ENCODE assay signal across 20 cellular contexts in the genomic region with DNA sequence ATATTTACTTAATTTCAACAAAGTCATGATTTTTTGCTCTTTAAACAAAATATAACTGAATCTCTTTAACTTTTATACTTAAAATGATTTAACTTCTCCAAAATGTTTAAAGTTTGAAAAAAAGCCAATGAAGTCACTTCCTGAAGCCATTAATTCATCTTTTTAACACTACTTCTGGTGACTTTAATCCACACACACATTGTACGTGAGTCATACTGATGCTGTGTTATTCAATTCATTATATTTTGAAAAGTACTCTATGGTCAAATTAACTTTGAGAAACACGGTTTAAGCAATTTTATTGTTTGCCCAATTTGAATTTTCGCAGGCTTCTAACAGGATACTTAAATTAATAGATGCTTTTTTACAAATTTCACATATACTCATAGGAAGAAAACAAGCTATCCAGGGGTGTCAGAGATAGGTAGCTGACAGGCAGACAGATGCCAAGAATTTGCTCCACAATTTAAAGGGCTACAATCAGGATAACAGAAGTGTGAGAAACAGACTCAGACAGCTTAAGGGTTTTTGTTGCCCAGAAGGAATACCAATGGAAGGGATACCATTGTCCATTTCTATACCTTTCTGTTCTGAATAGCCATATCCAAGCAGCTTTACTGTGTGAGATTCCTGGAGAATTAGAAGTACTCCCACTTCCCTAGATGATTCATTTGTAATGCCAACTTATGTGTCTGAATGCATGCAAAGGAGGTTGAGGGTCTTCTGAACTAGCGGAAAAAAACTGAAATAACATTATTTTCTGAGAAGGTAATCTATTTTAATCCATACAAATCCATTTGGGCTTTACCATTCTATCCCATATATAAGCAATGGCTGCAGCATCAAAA.
DNase-seq lines count a peak whose midpoint lies in the region; ATAC-seq, FAIRE-seq and TF ChIP-seq lines count a peak whose summit lies in the region.
"Had no signal": no experiment of that assay in that cellular context is flagged by ENCODE, and none has a peak within 500 bp of the region (broad histone marks: within the 10 kb centered on the region; RNA-seq: fewer than 3 reads in every experiment).

No MANE protein-coding gene starts in this region.

- H3K27ac ChIP-seq in GM23248, result peak overlapping the region; percentile 16
- H3K27ac ChIP-seq in astrocyte (ENCODE audit: low read depth, low read length), result peak overlapping the region; percentile 61
- peak overlapping the region; percentile 99 for H3K27ac ChIP-seq in cardiac muscle cell
- peak overlapping the region; percentile 84 to 91 (median 88) for H3K27ac ChIP-seq in gastrocnemius medialis
- H3K27ac ChIP-seq: BLaER1 treated with 17β-estradiol and CSF1 and Interleukin-3, amounts not matched to agents 10 nM and 100 nM; lower lobe of right lung; tibial nerve had no signal

- H3K79me2 ChIP-seq in GM23248 (ENCODE audit: insufficient read depth) (peaks cover 92% of the 10 kb centered on the region), astrocyte (ENCODE audit: insufficient read depth, low read length) (peaks cover 81% of the 10 kb centered on the region)

- H3K4me1 Mint-ChIP-seq in astrocyte (ENCODE audit: low read depth, unreplicated experiment), result peaks cover 30% of the 10 kb centered on the region
- peaks cover 5 to 11% (median 10%) of the 10 kb centered on the region in 4 donors for H3K4me1 Mint-ChIP-seq in naive thymus-derived CD8-positive, alpha-beta T cell

- peak overlapping the region; percentile 43 for H3K4me2 ChIP-seq in GM23248 (ENCODE audit: unreplicated experiment)
- peak overlapping the region; percentile 75 for H3K4me2 ChIP-seq in astrocyte (ENCODE audit: low read length)

- no peaks in the 10 kb centered on the region for H3K36me3 Mint-ChIP-seq in astrocyte (ENCODE audit: low read depth, unreplicated experiment)
- no peaks in the 10 kb centered on the region for H3K36me3 Mint-ChIP-seq in naive thymus-derived CD8-positive, alpha-beta T cell
- H3K36me3 Mint-ChIP-seq: activated CD8-positive, alpha-beta memory T cell treated with anti-CD3 and anti-CD28 coated beads, Interleukin-2, amount 10 ng/mL, durations not matched to agents 7 days and 5 days; naive thymus-derived CD4-positive, alpha-beta T cell had no signal

- H3K27me3 ChIP-seq in GM23248 (replicated peaks; ENCODE audit: insufficient read depth), result no peaks in the 10 kb centered on the region
- H3K27me3 ChIP-seq in astrocyte (ENCODE audit: insufficient read depth, low read length), result no peaks in the 10 kb centered on the region
- H3K27me3 ChIP-seq in cardiac muscle cell, result no peaks in the 10 kb centered on the region
- no peaks in the 10 kb centered on the region for H3K27me3 ChIP-seq in gastrocnemius medialis
- H3K27me3 ChIP-seq: BLaER1 treated with 17β-estradiol and CSF1 and Interleukin-3, amounts not matched to agents 10 nM and 100 nM; tibial nerve had no signal

- peak; percentile 67 for FAIRE-seq in astrocyte (lab: Jason Lieb, UNC)
- FAIRE-seq: HepG2 had no signal

- H3K27ac Mint-ChIP-seq in astrocyte (ENCODE audit: unreplicated experiment), result peak overlapping the region; percentile 62
- no peak overlapping the region for H3K27ac Mint-ChIP-seq in naive thymus-derived CD8-positive, alpha-beta T cell
- H3K27ac Mint-ChIP-seq: activated CD8-positive, alpha-beta memory T cell treated with anti-CD3 and anti-CD28 coated beads, Interleukin-2, amount 10 ng/mL, durations not matched to agents 7 days and 5 days; activated T-helper 2 cell treated with anti-CD3 and anti-CD28 coated beads, Interferon-gamma antibody, Interleukin-2, Interleukin-4, amounts not matched to agents 10 μg/mL and 5 μg/mL and 100 μg/mL, durations not matched to agents 14 hours and 24 hours and 36 hours; naive thymus-derived CD4-positive, alpha-beta T cell had no signal

- H3K9ac ChIP-seq in GM23248 (no peak overlapping the region), astrocyte (ENCODE audit: low read length) (peak overlapping the region; percentile 29)
- H3K9ac ChIP-seq: BLaER1 treated with 17β-estradiol and CSF1 and Interleukin-3, amounts not matched to agents 10 nM and 100 nM had no signal

- in situ Hi-C loops in GM23248 (cut with MboI), result loop anchor here (10.0 kb wide), 1 partner anchor 275 kb away; no protein-coding TSS in a partner anchor
- in situ Hi-C loops in gastrocnemius medialis (cut with MboI; ENCODE audit: low sequenced_read_pairs in 4 of 4), result loop anchor here in 3 of 4 donors (25.0 kb wide), 2 partner anchors 148 to 273 kb away; a partner anchor contains a TSS

- H3F3A ChIP-seq in GM23248 (ENCODE audit: insufficient read depth), result peaks cover 32% of the 10 kb centered on the region

- H3K9me2 ChIP-seq in GM23248 (ENCODE audit: insufficient read depth), result no peaks in the 10 kb centered on the region

- peak overlapping the region; percentile 20 for H3K4me3 ChIP-seq in GM23248
- H3K4me3 ChIP-seq in astrocyte (ENCODE audit: insufficient read depth, low read depth, low read length), result peak overlapping the region; percentile 26
- H3K4me3 ChIP-seq in cardiac muscle cell, result peak overlapping the region; percentile 16
- no peak overlapping the region for H3K4me3 ChIP-seq in gastrocnemius medialis
- H3K4me3 ChIP-seq: BLaER1 treated with 17β-estradiol and CSF1 and Interleukin-3, amounts not matched to agents 10 nM and 100 nM; lower lobe of right lung; tibial nerve had no signal

- DNase-seq in GM23248 (peak; percentile 67), astrocyte (ENCODE audit: low read depth) (peak; percentile 69), cardiac muscle cell (ENCODE audit: low read depth in 1 of 2, low spot score in 1 of 2) (peak; percentile 42 to 59), gastrocnemius medialis (no peak), superior temporal gyrus (ENCODE audit: extremely low spot score) (no peak), NOMO-1 treated with DMSO at 0.1 percent for 48 hours (lab: John Stamatoyannopoulos, UW; ENCODE audit: unreplicated experiment) (no peak)
- DNase-seq in stimulated activated CD4-positive, alpha-beta T cell treated with anti-CD3 and anti-CD28 coated beads, Interleukin-4, amount 100 ng/mL, for 24 hours, result no peak
- no peak for DNase-seq in naive thymus-derived CD8-positive, alpha-beta T cell
- DNase-seq: activated CD4-positive, alpha-beta T cell treated with anti-CD3 and anti-CD28 coated beads for 1 hour; activated CD8-positive, alpha-beta memory T cell treated with anti-CD3 and anti-CD28 coated beads, Interleukin-2, amount 10 ng/mL, durations not matched to agents 7 days and 5 days; lower lobe of right lung; naive thymus-derived CD4-positive, alpha-beta T cell; NCI-H1930; NCI-H510A; stimulated activated naive CD4-positive, alpha-beta T cell had no signal

- 23 to 26% methylated on average over 4 of the region's 4 CpGs for WGBS in GM23248 (ENCODE audit: low coverage in 1 of 2, low lambda C conversion rate in 2 of 2, missing lambda C conversion rate in 2 of 2), 2 experiments

- peak overlapping the region; percentile 27 for H3K4me3 Mint-ChIP-seq in astrocyte (ENCODE audit: unreplicated experiment)
- H3K4me3 Mint-ChIP-seq in naive thymus-derived CD8-positive, alpha-beta T cell, result no peak overlapping the region
- H3K4me3 Mint-ChIP-seq: activated CD8-positive, alpha-beta memory T cell treated with anti-CD3 and anti-CD28 coated beads, Interleukin-2, amount 10 ng/mL, durations not matched to agents 7 days and 5 days; naive thymus-derived CD4-positive, alpha-beta T cell had no signal

- no peaks in the 10 kb centered on the region for H3K9me3 Mint-ChIP-seq in astrocyte (ENCODE audit: unreplicated experiment)
- no peaks in the 10 kb centered on the region for H3K9me3 Mint-ChIP-seq in naive thymus-derived CD8-positive, alpha-beta T cell
- H3K9me3 Mint-ChIP-seq: activated T-helper 2 cell treated with anti-CD3 and anti-CD28 coated beads, Interferon-gamma antibody, Interleukin-2, Interleukin-4, amounts not matched to agents 10 μg/mL and 5 μg/mL and 100 μg/mL, durations not matched to agents 14 hours and 24 hours and 36 hours; naive thymus-derived CD4-positive, alpha-beta T cell had no signal

- intact Hi-C loops in gastrocnemius medialis (cut with DNase I; ENCODE audit: low total_unique reads), result no loop called here

- POLR2A ChIA-PET in naive thymus-derived CD8-positive, alpha-beta T cell (lab: Charles Lee), result no interaction called here

- TF ChIP-seq CTCF in astrocyte (IDR thresholded peaks at IDR 0.05; ENCODE audit: insufficient read depth, low read depth, low read length), result no peak
- no peak for TF ChIP-seq CTCF in cardiac muscle cell (IDR thresholded peaks at IDR 0.05; ENCODE audit: low read depth, low read length)
- no peak for TF ChIP-seq CTCF in gastrocnemius medialis (IDR thresholded peaks at IDR 0.05 in 4 of 5, conservative IDR thresholded peaks at IDR 0.05 in 1 of 5)

- TF ChIP-seq POLR2A in gastrocnemius medialis (IDR thresholded peaks at IDR 0.05), result no peak

- no peak overlapping the region for H2AFZ ChIP-seq in GM23248
- no peak overlapping the region for H2AFZ ChIP-seq in astrocyte (ENCODE audit: low read depth, low read length)

- H3K4me1 ChIP-seq in GM23248 (ENCODE audit: insufficient read depth) (peaks cover 37% of the 10 kb centered on the region), astrocyte (ENCODE audit: insufficient read depth, low read length) (peaks cover 33% of the 10 kb centered on the region), cardiac muscle cell (ENCODE audit: low read depth) (peaks cover 67% of the 10 kb centered on the region), gastrocnemius medialis (peaks cover 59 to 68% of the 10 kb centered on the region in 2 donors)

- H4K20me1 ChIP-seq in GM23248 (ENCODE audit: insufficient read depth) (0 out of 2 replicates have a peak, but pooled peaks cover 7% of the 10 kb centered on the region), astrocyte (ENCODE audit: insufficient read depth, low read length) (peaks cover 21% of the 10 kb centered on the region)
- H4K20me1 ChIP-seq: BLaER1 treated with 17β-estradiol and CSF1 and Interleukin-3, amounts not matched to agents 10 nM and 100 nM had no signal

- H3K27me3 Mint-ChIP-seq in astrocyte (ENCODE audit: low read depth, unreplicated experiment), result no peaks in the 10 kb centered on the region
- peaks cover 0 to 7% (median 2%) of the 10 kb centered on the region in 5 donors for H3K27me3 Mint-ChIP-seq in naive thymus-derived CD8-positive, alpha-beta T cell

- no peak for ATAC-seq in gastrocnemius medialis
- no peak for ATAC-seq in naive thymus-derived CD8-positive, alpha-beta T cell
- ATAC-seq: activated CD8-positive, alpha-beta memory T cell treated with anti-CD3 and anti-CD28 coated beads, Interleukin-2, amount 10 ng/mL, durations not matched to agents 7 days and 5 days; HCT116; HepG2; lower lobe of right lung; naive thymus-derived CD4-positive, alpha-beta T cell had no signal

- no peaks in the 10 kb centered on the region for H3K9me3 ChIP-seq in GM23248 (ENCODE audit: low read depth)
- no peaks in the 10 kb centered on the region for H3K9me3 ChIP-seq in astrocyte (ENCODE audit: insufficient read depth, low read depth, low read length)
- no peaks in the 10 kb centered on the region for H3K9me3 ChIP-seq in cardiac muscle cell (ENCODE audit: low read depth)
- no peaks in the 10 kb centered on the region for H3K9me3 ChIP-seq in gastrocnemius medialis
- H3K9me3 ChIP-seq: BLaER1 treated with 17β-estradiol and CSF1 and Interleukin-3, amounts not matched to agents 10 nM and 100 nM; lower lobe of right lung; tibial nerve had no signal

- no peaks in the 10 kb centered on the region for H3K36me3 ChIP-seq in GM23248 (ENCODE audit: low read depth)
- no peaks in the 10 kb centered on the region for H3K36me3 ChIP-seq in astrocyte (ENCODE audit: insufficient read depth, low read length)
- no peaks in the 10 kb centered on the region for H3K36me3 ChIP-seq in cardiac muscle cell
- no peaks in the 10 kb centered on the region for H3K36me3 ChIP-seq in gastrocnemius medialis
- H3K36me3 ChIP-seq: BLaER1 treated with 17β-estradiol and CSF1 and Interleukin-3, amounts not matched to agents 10 nM and 100 nM; lower lobe of right lung; tibial nerve had no signal

Comparison
In these comparisons a context has a peak if more than half of its experiments do, and no peak if none do; other contexts are left out.
1. DNase-seq: peak in GM23248 (single experiment), astrocyte (single experiment) and cardiac muscle cell (2 of 2); none in gastrocnemius medialis (0 of 2), stimulated activated CD4-positive, alpha-beta T cell treated with anti-CD3 and anti-CD28 coated beads, Interleukin-4, amount 100 ng/mL, for 24 hours (single experiment), superior temporal gyrus (single experiment), NOMO-1 treated with DMSO at 0.1 percent for 48 hours (single experiment) and naive thymus-derived CD8-positive, alpha-beta T cell (0 of 10).
2. H3K27ac ChIP-seq: peak in every context shown above with its lines; median percentile 99 in cardiac muscle cell; 88 in gastrocnemius medialis; 61 in astrocyte; 16 in GM23248.
3. H3K4me3 ChIP-seq: peak in GM23248 (single experiment), astrocyte (single experiment) and cardiac muscle cell (single experiment); none in gastrocnemius medialis (0 of 4).